ENCODE assay signal across 23 cellular contexts in genomic region chr12:19458733-19459132, GRCh38. TPM values are rescaled to one million over a fixed set of nuclear protein-coding genes. Genes with fewer than 3 reads are reported as not detected.
DNase-seq lines count a peak whose midpoint lies in the region; ATAC-seq, FAIRE-seq and TF ChIP-seq lines count a peak whose summit lies in the region.
"Had no signal": no experiment of that assay in that cellular context is flagged by ENCODE, and none has a peak within 500 bp of the region (broad histone marks: within the 10 kb centered on the region; RNA-seq: fewer than 3 reads in every experiment).

No MANE protein-coding gene starts in this region.

- H3K27ac ChIP-seq in GM12878 (ENCODE audit: control insufficient read depth, insufficient read depth) = no peak overlapping the region
- H3K27ac ChIP-seq: BLaER1 had no signal

- in situ Hi-C loops in GM12878 (cut with MboI) = no loop called here

- intact Hi-C loops in natural killer cell (cut with micrococcal nuclease) = no loop called here
- intact Hi-C loops in GM12878 (cut with micrococcal nuclease; ENCODE audit: unreplicated experiment) = no loop called here

- ATAC-seq in natural killer cell (no peak), HG02870 (IDR thresholded peaks at IDR 0.05; ENCODE audit: unreplicated experiment) (peak; percentile 35), GM12878 (peak; percentile 42), GM18907 (IDR thresholded peaks at IDR 0.05; ENCODE audit: unreplicated experiment) (no peak)
- ATAC-seq in natural killer cell treated with Interleukin-12 subunit alpha and Interleukin-12 subunit beta and Interleukin-15 and Interleukin-18, amount 100 ng/mL, for 72 hours = no peak
- ATAC-seq: CD8-positive, alpha-beta T cell had no signal

- H3K79me2 ChIP-seq in GM12878 (ENCODE audit: control insufficient read depth, insufficient read depth, low read length) = peaks cover 78% of the 10 kb centered on the region

- no peak for TF ChIP-seq RAD21 in GM12878 (IDR thresholded peaks at IDR 0.05; ENCODE audit: insufficient read depth, low read depth, low read length)

- DNase-seq in natural killer cell (no peak), GM12878 (ENCODE audit: low read depth, low spot score) (no peak), globus pallidus (ENCODE audit: low spot score) (no peak), SIG-M5 treated with dmso at 0.1 percent for 504 hours (lab: John Stamatoyannopoulos, UW; ENCODE audit: unreplicated experiment) (no peak)
- DNase-seq in natural killer cell treated with Interleukin-12 subunit alpha and Interleukin-12 subunit beta and Interleukin-15 and Interleukin-18, amount 100 ng/mL, for 72 hours (ENCODE audit: low spot score) = no peak
- DNase-seq: Calu3; CD8-positive, alpha-beta T cell; DMS53; KG1; NCI-H1417; NCI-H187; NCI-H2107; NCI-H2227 treated with DMSO at 0.1 percent for 48 hours; NCI-H510A treated with DMSO at 0.1 percent for 48 hours; NCI-H774; OCI-M1; RPMI8226; SHP77 treated with DMSO at 0.1 percent for 48 hours had no signal

- H3K9me3 ChIP-seq in GM12878 (replicated peaks; ENCODE audit: control insufficient read depth, insufficient read depth, low read length) = no peaks in the 10 kb centered on the region; the same call in 2 of the 3 replicates

- H3K4me1 ChIP-seq in GM12878 (ENCODE audit: control insufficient read depth, insufficient read depth, low read length) = peaks cover 21% of the 10 kb centered on the region
- H3K4me1 ChIP-seq: BLaER1 had no signal

- peak overlapping the region; percentile 43; the same call in 1 of the 2 replicates for H3K4me2 ChIP-seq in GM12878 (ENCODE audit: control insufficient read depth, insufficient read depth)
- H3K4me2 ChIP-seq: BLaER1 had no signal

- TF ChIP-seq EP300 in GM12878 (IDR thresholded peaks at IDR 0.05; ENCODE audit: borderline replicate concordance in 1 of 2, control insufficient read depth in 1 of 2, low read depth in 2 of 2, low read length in 2 of 2) = no peak

- H3K27ac Mint-ChIP-seq in natural killer cell = peak overlapping the region; percentile 57 to 74
- no peak overlapping the region for H3K27ac Mint-ChIP-seq in natural killer cell treated with Interleukin-12 subunit alpha and Interleukin-12 subunit beta and Interleukin-15 and Interleukin-18, amount 100 ng/mL, for 72 hours

- no peak overlapping the region for H3K4me3 ChIP-seq in GM12878
- H3K4me3 ChIP-seq: BLaER1 had no signal

- H2AFZ ChIP-seq in GM12878 (ENCODE audit: control insufficient read depth, low read depth, low read length) = no peak overlapping the region

- CTCF ChIA-PET in GM12878 (lab: Yijun Ruan, JAX) = interaction anchor here (1.4 to 2.0 kb wide), 3 partner anchors 13 to 116 kb away, joined by 4 to 6 read pairs (median 5); no protein-coding TSS in a partner anchor

- H3K27me3 ChIP-seq in GM12878 (replicated peaks in 1 of 2; ENCODE audit: control insufficient read depth in 2 of 2, insufficient read depth in 2 of 2, low read length in 1 of 2) = no peaks in the 10 kb centered on the region
- H3K27me3 ChIP-seq: BLaER1 had no signal

- peaks cover 50 to 62% of the 10 kb centered on the region in 2 donors for H3K4me1 Mint-ChIP-seq in natural killer cell
- H3K4me1 Mint-ChIP-seq in natural killer cell treated with Interleukin-12 subunit alpha and Interleukin-12 subunit beta and Interleukin-15 and Interleukin-18, amount 100 ng/mL, for 72 hours (ENCODE audit: low read depth in 2 of 2) = peaks cover 37 to 50% of the 10 kb centered on the region in 2 donors

- no peaks in the 10 kb centered on the region for H3K9me3 Mint-ChIP-seq in natural killer cell
- no peaks in the 10 kb centered on the region for H3K9me3 Mint-ChIP-seq in natural killer cell treated with Interleukin-12 subunit alpha and Interleukin-12 subunit beta and Interleukin-15 and Interleukin-18, amount 100 ng/mL, for 72 hours
- H3K9me3 Mint-ChIP-seq: CD8-positive, alpha-beta T cell had no signal

- POLR2A ChIA-PET in GM12878 (lab: Charles Lee) = interaction anchor here (1.0 to 1.6 kb wide), 2 partner anchors 18 to 69 kb away, joined by 3 to 4 read pairs; no protein-coding TSS in a partner anchor

- TF ChIP-seq POLR2A in GM12878 (IDR thresholded peaks at IDR 0.05; ENCODE audit: low read depth, low read length) = no peak

- no peaks in the 10 kb centered on the region for H4K20me1 ChIP-seq in GM12878 (ENCODE audit: control insufficient read depth, insufficient read depth)

- no peaks in the 10 kb centered on the region for H3K36me3 Mint-ChIP-seq in natural killer cell
- peaks cover 5% of the 10 kb centered on the region for H3K36me3 Mint-ChIP-seq in natural killer cell treated with Interleukin-12 subunit alpha and Interleukin-12 subunit beta and Interleukin-15 and Interleukin-18, amount 100 ng/mL, for 72 hours

- SMC1A ChIA-PET in GM12878 (lab: Charles Lee; ENCODE audit: uncharacterized antibody, unreplicated experiment) = interaction anchor here (1.1 to 2.2 kb wide), 5 partner anchors 10 to 77 kb away, joined by 3 to 10 read pairs (median 4); partner anchors contain the start of gene AEBP2

- 25% methylated on average over 2 of the region's 2 CpGs for WGBS in GM12878 (ENCODE audit: insufficient coverage, insufficient replicate concordance, low lambda C conversion rate, missing lambda C conversion rate)

- RAD21 ChIA-PET in GM12878 (lab: Charles Lee; ENCODE audit: unreplicated experiment) = interaction anchor here (1.5 kb wide), 1 partner anchor 15 kb away, joined by 5 read pairs; no protein-coding TSS in a partner anchor

- FAIRE-seq in GM12878 (lab: Jason Lieb, UNC) = no peak
- FAIRE-seq: A204.1, H1 had no signal

- H3K27me3 Mint-ChIP-seq in natural killer cell (ENCODE audit: low read depth in 2 of 2) = no peaks in the 10 kb centered on the region
- no peaks in the 10 kb centered on the region for H3K27me3 Mint-ChIP-seq in natural killer cell treated with Interleukin-12 subunit alpha and Interleukin-12 subunit beta and Interleukin-15 and Interleukin-18, amount 100 ng/mL, for 72 hours

- no TSS peak for BruUV-seq in GM12878 (replicated peaks; lab: Mats Ljungman, UMichigan)

- H3K36me3 ChIP-seq in GM12878 (ENCODE audit: control insufficient read depth in 2 of 2, insufficient read depth in 2 of 2, low read length in 1 of 2) = peaks cover under 1 to 3% of the 10 kb centered on the region in 2 experiments; a peak in 3 of 4 replicates

- TF ChIP-seq CTCF in natural killer cell (IDR thresholded peaks at IDR 0.05) = no peak
- no peak for TF ChIP-seq CTCF in GM12878 (IDR thresholded peaks at IDR 0.05 in 2 of 3, conservative IDR thresholded peaks at IDR 0.05 in 1 of 3; ENCODE audit: control insufficient read depth in 2 of 3, extremely low read depth in 1 of 3, insufficient read depth in 1 of 3, low read depth in 3 of 3, low read length in 3 of 3)

- no peak overlapping the region for H3K9ac ChIP-seq in GM12878 (ENCODE audit: control insufficient read depth, insufficient read depth, low read length)
- H3K9ac ChIP-seq: BLaER1 had no signal

- no peak overlapping the region for H3K4me3 Mint-ChIP-seq in natural killer cell
- no peak overlapping the region for H3K4me3 Mint-ChIP-seq in natural killer cell treated with Interleukin-12 subunit alpha and Interleukin-12 subunit beta and Interleukin-15 and Interleukin-18, amount 100 ng/mL, for 72 hours
- H3K4me3 Mint-ChIP-seq: CD8-positive, alpha-beta T cell had no signal

TF ChIP-seq in GM12878, 131 proteins besides CTCF, POLR2A, EP300 and RAD21:
- TF ChIP-seq IRF5 (IDR thresholded peaks at IDR 0.05; ENCODE audit: borderline replicate concordance) (no peak), TCF12 (IDR thresholded peaks at IDR 0.05; ENCODE audit: low read depth, low read length) (no peak), TAF1 (IDR thresholded peaks at IDR 0.05; ENCODE audit: borderline replicate concordance, low read depth, low read length) (no peak), POLR2AphosphoS2 (IDR thresholded peaks at IDR 0.05; ENCODE audit: low read depth, low read length) (no peak), MTA2 (IDR thresholded peaks at IDR 0.05; ENCODE audit: low read depth) (no peak), HCFC1 (IDR thresholded peaks at IDR 0.05; ENCODE audit: low read length) (no peak), MEF2A (IDR thresholded peaks at IDR 0.05; ENCODE audit: insufficient read depth, low read depth, low read length) (no peak)

RNA-seq across cellular contexts. Expression of gene AEBP2, which starts 19.4 kb away (rescaled TPM):
- total RNA-seq in natural killer cell (10 to 100 TPM; 57.1 to 79.5 (median 61.8) TPM), GM12878 (2014; rRNA removed) (17.6 and 20.3 TPM in 2 replicates), GM12878 (2014; rRNA removed; fragmentation: Illumina TruSeq; extraction: Trizol) (24.9 and 25.0 TPM in 2 replicates), GM12878 (2021) (50.1 and 50.5 TPM in 2 replicates)
- total RNA-seq in natural killer cell treated with Interleukin-12 subunit alpha and Interleukin-12 subunit beta and Interleukin-15 and Interleukin-18, amount 100 ng/mL, for 72 hours = 10 to 100 TPM; 66.3 to 95.2 TPM
- 76.0 and 78.6 TPM in 2 replicates for total RNA-seq in GM12878 (2013; cell fraction: nucleolus; rRNA removed)
- 14.7 TPM for polyA plus RNA-seq in GM12878 (2011; ENCODE audit: low read depth)
- polyA plus RNA-seq in GM12878 (2011; rRNA removed) (22.1 and 22.9 TPM in 2 replicates), GM12878 (2014; fragmentation: Illumina TruSeq; extraction: Trizol) (57.7 and 68.4 TPM in 2 replicates), GM12878 (2014; fragmentation: Nextera tagmentation; extraction: Ambion mirVana) (100 to 1,000 TPM in 1 of 2 experiments, 10 to 100 TPM in 1; 39.2 to 126 TPM), GM12878 (2014; rRNA removed) (21.8 and 24.8 TPM in 2 replicates), GM12878 (2016; fragmentation: Nextera tagmentation; extraction: Ambion mirVana) (10 to 100 TPM; 50.9 to 54.7 TPM)
- 10.6 and 17.7 TPM in 2 replicates for polyA plus RNA-seq in GM12878 (2011; cell fraction: cytosol; rRNA removed)
- 10.8 and 12.0 TPM in 2 replicates for polyA plus RNA-seq in GM12878 (2011; cell fraction: nucleus; rRNA removed)
- 20.0 and 25.1 TPM in 2 replicates for polyA plus RNA-seq in GM12878 (2012)
- polyA minus RNA-seq in GM12878 (2011; rRNA and poly(A)+ RNA removed) = 21.7 and 40.7 TPM in 2 replicates
- polyA minus RNA-seq in GM12878 (2011; cell fraction: cytosol; rRNA and poly(A)+ RNA removed) = 9.6 and 15.9 TPM in 2 replicates
- polyA minus RNA-seq in GM12878 (2011; cell fraction: nucleus; rRNA and poly(A)+ RNA removed) = 10.6 and 18.8 TPM in 2 replicates

Comparison
In these comparisons a context has a peak if more than half of its experiments do, and no peak if none do; other contexts are left out.
1. H3K27ac Mint-ChIP-seq: peak in natural killer cell (2 of 2); none in natural killer cell treated with Interleukin-12 subunit alpha and Interleukin-12 subunit beta and Interleukin-15 and Interleukin-18, amount 100 ng/mL, for 72 hours (0 of 2).
2. ATAC-seq: peak in HG02870 (single experiment) and GM12878 (single experiment); none in natural killer cell (0 of 3), natural killer cell treated with Interleukin-12 subunit alpha and Interleukin-12 subunit beta and Interleukin-15 and Interleukin-18, amount 100 ng/mL, for 72 hours (0 of 2) and GM18907 (single experiment).